ENCODE assay signal across 18 cellular contexts in the genomic region with DNA sequence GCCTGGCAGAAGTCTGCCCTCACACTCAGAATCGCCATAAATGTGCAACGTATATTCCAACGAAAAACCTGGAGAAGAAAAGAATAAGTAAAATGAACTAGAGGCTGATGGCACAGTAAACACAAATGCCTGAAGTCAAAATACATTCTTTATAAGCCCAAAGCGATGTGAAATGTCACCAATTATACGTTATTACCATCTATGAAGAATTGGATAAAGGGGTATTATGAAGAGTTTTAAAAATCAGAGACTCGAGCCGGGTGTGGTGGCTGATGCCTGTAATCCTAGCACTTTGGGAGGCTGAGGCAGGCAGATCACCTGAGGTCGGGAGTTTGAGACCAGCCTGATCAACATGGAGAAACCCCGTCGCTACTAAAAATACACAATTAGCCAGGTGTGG.
"Had no signal": no experiment of that assay in that cellular context is flagged by ENCODE, and none has a peak within 500 bp of the region (broad histone marks: within the 10 kb centered on the region; RNA-seq: fewer than 3 reads in every experiment).

No MANE protein-coding gene starts in this region.

- FAIRE-seq: colon, endometrium, islet of Langerhans had no signal

- H3K9me3 ChIP-seq: adrenal gland, thoracic aorta had no signal

- H3K4me3 Mint-ChIP-seq: activated T-cell treated with anti-CD3 and anti-CD28 coated beads, Interleukin-2, amount 50 U/mL, for 4 hours had no signal

- ATAC-seq: activated CD4-positive, CD25-positive, alpha-beta regulatory T cell treated with anti-CD3 and anti-CD28 coated beads, Interleukin-2, amount 50 U/mL, for 24 hours; activated T-cell treated with anti-CD3 and anti-CD28 coated beads, Interleukin-2, amount 50 U/mL, for 4 hours; gastroesophageal sphincter had no signal

- H3K27me3 ChIP-seq: adrenal gland, gastroesophageal sphincter had no signal

- H3K4me3 ChIP-seq: adrenal gland, gastroesophageal sphincter, lung, thoracic aorta had no signal

- H3K27ac ChIP-seq: adrenal gland, gastroesophageal sphincter, thoracic aorta had no signal

- H3K9me3 Mint-ChIP-seq: activated T-cell treated with anti-CD3 and anti-CD28 coated beads, Interleukin-2, amount 50 U/mL, for 4 hours had no signal

- DNase-seq: activated CD4-positive, alpha-beta T cell treated with anti-CD3 and anti-CD28 coated beads, Interleukin-2, amount 50 U/mL, for 1 hour; activated gamma-delta T cell; activated T-cell treated with anti-CD3 and anti-CD28 coated beads, Interleukin-2, amount 50 U/mL, for 4 hours; adrenal gland; midbrain; posterior cingulate gyrus; retina; stimulated activated CD4-positive, alpha-beta T cell treated with anti-CD3 and anti-CD28 coated beads, Interleukin-12 subunit alpha, Interleukin-12 subunit beta, amount 100 ng/mL, for 4 hours; stimulated activated CD4-positive, alpha-beta T cell treated with anti-CD3 and anti-CD28 coated beads, Interleukin-2, amount 100 ng/mL, for 24 hours; SW 1271; T1000 had no signal
